In genomic region chr1:65230741-65231439, GRCh38 we compare ENCODE assay signal across 8 cellular contexts.
DNase-seq lines count a peak whose midpoint lies in the region; ATAC-seq and TF ChIP-seq lines count a peak whose summit lies in the region.

No MANE protein-coding gene starts in this region.

- no peaks in the 10 kb centered on the region for H4K20me1 ChIP-seq in neural cell (ENCODE audit: insufficient read depth)

- peak overlapping the region; percentile 25 for H3K4me2 ChIP-seq in neural cell (ENCODE audit: low read length)

- H3K4me3 ChIP-seq in neural cell (ENCODE audit: low read length): no peak overlapping the region

- no peaks in the 10 kb centered on the region for H3K79me2 ChIP-seq in neural cell (replicated peaks; ENCODE audit: insufficient read depth, low read length)

- no peaks in the 10 kb centered on the region for H3K9me3 ChIP-seq in neural cell (ENCODE audit: low read length)

- no peaks in the 10 kb centered on the region for H3K9me2 ChIP-seq in neural cell (ENCODE audit: insufficient read depth, low read length)

- peak; percentile 9 for DNase-seq in SKM-1 treated with dmso at 0.1 percent for 144 hours (lab: John Stamatoyannopoulos, UW; ENCODE audit: unreplicated experiment)
- no peak for DNase-seq in SKM-1 (lab: John Stamatoyannopoulos, UW; ENCODE audit: unreplicated experiment)
- peak; percentile 32 for DNase-seq in MV-4-11 (lab: John Stamatoyannopoulos, UW)
- no peak for DNase-seq in stimulated activated CD4-positive, alpha-beta T cell treated with anti-CD3 and anti-CD28 coated beads, Interleukin-15, amount 100 ng/mL, for 24 hours
- DNase-seq in kidney tubule cell (ENCODE audit: low spot score): no peak
- no peak for DNase-seq in NCI-H1092 (lab: John Stamatoyannopoulos, UW)

- no peak overlapping the region for H2AFZ ChIP-seq in neural cell (ENCODE audit: low read depth, low read length)

- TF ChIP-seq CTCF in neural cell (IDR thresholded peaks at IDR 0.05; ENCODE audit: poor library complexity, severe bottlenecking): no peak

- ATAC-seq in HG02623 (IDR thresholded peaks at IDR 0.05; ENCODE audit: unreplicated experiment): peak; percentile 71

- H3K27ac ChIP-seq in neural cell (ENCODE audit: low read length): peak overlapping the region; percentile 38

- H3K27me3 ChIP-seq in neural cell (ENCODE audit: insufficient read depth, low read depth, low read length): no peaks in the 10 kb centered on the region

- no peak for TF ChIP-seq RAD21 in neural cell (conservative IDR thresholded peaks at IDR 0.05)

- no peak for TF ChIP-seq EP300 in neural cell (conservative IDR thresholded peaks at IDR 0.05; ENCODE audit: poor library complexity, severe bottlenecking)

- H3K36me3 ChIP-seq in neural cell (ENCODE audit: insufficient read depth, low read length): no peaks in the 10 kb centered on the region

- no peaks in the 10 kb centered on the region for H3F3A ChIP-seq in neural cell (ENCODE audit: insufficient read depth, low read length, poor library complexity, severe bottlenecking)

- H3K9ac ChIP-seq in neural cell (ENCODE audit: low read length): no peak overlapping the region

TF ChIP-seq in neural cell, 6 proteins besides CTCF, POLR2A, EP300 and RAD21:
- no peak for TF ChIP-seq TAF1 (IDR thresholded peaks at IDR 0.05; ENCODE audit: low read depth)
- TF ChIP-seq MXI1 (conservative IDR thresholded peaks at IDR 0.05; ENCODE audit: poor library complexity, severe bottlenecking): no peak
- TF ChIP-seq REST (IDR thresholded peaks at IDR 0.05; ENCODE audit: borderline replicate concordance): no peak
- no peak for TF ChIP-seq SMC3 (conservative IDR thresholded peaks at IDR 0.05; ENCODE audit: poor library complexity)
- no peak for TF ChIP-seq POLR2AphosphoS5 (IDR thresholded peaks at IDR 0.05)
- no peak for TF ChIP-seq EZH2 (IDR thresholded peaks at IDR 0.05; ENCODE audit: borderline replicate concordance, insufficient read depth, low read length, poor library complexity, severe bottlenecking)

Comparison
In these comparisons a context has a peak if more than half of its experiments do, and no peak if none do; other contexts are left out.
1. DNase-seq: peak in SKM-1 treated with dmso at 0.1 percent for 144 hours (single experiment) and MV-4-11 (single experiment); none in SKM-1 (single experiment), stimulated activated CD4-positive, alpha-beta T cell treated with anti-CD3 and anti-CD28 coated beads, Interleukin-15, amount 100 ng/mL, for 24 hours (single experiment), kidney tubule cell (single experiment) and NCI-H1092 (single experiment).